In the genomic region with DNA sequence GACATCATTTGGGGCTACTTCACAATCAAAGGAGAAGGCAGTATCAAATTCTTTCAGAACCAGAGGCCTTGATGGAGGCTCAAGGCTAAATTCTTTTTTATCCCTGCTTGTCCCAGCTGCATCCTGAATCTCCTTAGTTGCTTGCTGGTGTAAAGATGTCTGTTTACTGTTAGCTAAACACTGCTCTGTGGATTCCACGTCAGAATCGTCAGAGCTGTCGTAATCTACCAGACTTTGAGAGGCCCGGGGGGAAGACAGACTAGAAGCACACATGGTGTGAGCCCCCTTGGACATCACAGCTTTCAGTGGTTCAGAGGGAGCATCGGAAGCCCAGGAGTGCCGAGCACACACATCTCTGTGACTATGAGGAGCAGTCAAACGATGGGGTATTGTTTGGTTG, we compare ENCODE assay signal across 9 cellular contexts. TPM values are rescaled to one million over a fixed set of nuclear protein-coding genes. Genes with fewer than 3 reads are reported as not detected.
"Had no signal": no experiment of that assay in that cellular context is flagged by ENCODE, and none has a peak within 500 bp of the region (broad histone marks: within the 10 kb centered on the region; RNA-seq: fewer than 3 reads in every experiment).

No MANE protein-coding gene starts in this region.

- H3K9me3 ChIP-seq: neutrophil had no signal

- H3K27ac Mint-ChIP-seq: activated B cell treated with CpG ODN at 0.5 μM for 24 hours; activated T-helper 2 cell treated with anti-CD3 and anti-CD28 coated beads, Interferon-gamma antibody, Interleukin-2, Interleukin-4, amounts not matched to agents 10 μg/mL and 5 μg/mL and 100 μg/mL, durations not matched to agents 14 hours and 24 hours and 36 hours had no signal

- H3K27ac ChIP-seq: neutrophil had no signal

- H3K4me1 Mint-ChIP-seq: activated B cell treated with CpG ODN at 0.5 μM for 24 hours had no signal

- H3K27me3 ChIP-seq: neutrophil had no signal

- H3K9me3 Mint-ChIP-seq: activated B cell treated with CpG ODN at 0.5 μM for 24 hours; activated T-helper 2 cell treated with anti-CD3 and anti-CD28 coated beads, Interferon-gamma antibody, Interleukin-2, Interleukin-4, amounts not matched to agents 10 μg/mL and 5 μg/mL and 100 μg/mL, durations not matched to agents 14 hours and 24 hours and 36 hours had no signal

- H3K4me3 Mint-ChIP-seq: activated B cell treated with CpG ODN at 0.5 μM for 24 hours had no signal

- DNase-seq: activated B cell treated with CpG ODN at 0.5 μM for 24 hours; central memory CD4-positive, alpha-beta T cell; hypothalamus; retina; stimulated activated CD4-positive, alpha-beta T cell treated with anti-CD3 and anti-CD28 coated beads, Interleukin-4, amount 100 ng/mL, for 4 hours had no signal

- H3K27me3 Mint-ChIP-seq: activated B cell treated with CpG ODN at 0.5 μM for 24 hours had no signal

RNA-seq across cellular contexts. Expression of gene CERS3, which starts 40.7 kb away (rescaled TPM):
- total RNA-seq: epithelial cell of proximal tubule, myocyte had no signal
